ENCODE assay signal across 8 cellular contexts in genomic region chr6:43053545-43054205, GRCh38. TPM values are rescaled to one million over a fixed set of nuclear protein-coding genes. Genes with fewer than 3 reads are reported as not detected.
DNase-seq lines count a peak whose midpoint lies in the region; ATAC-seq, FAIRE-seq and TF ChIP-seq lines count a peak whose summit lies in the region.

Gene CUL7 (minus strand): TSS chr6:43053851. CDS start chr6:43052788, 1,063 bp downstream.

- FAIRE-seq in endometrium (lab: Jason Lieb, UNC): peak; percentile 72

- DNase-seq in Calu3: peak; percentile 98
- DNase-seq in HuH-7 (ENCODE audit: low spot score): peak; percentile 93
- peak; percentile 76 for DNase-seq in activated CD8-positive, alpha-beta memory T cell treated with anti-CD3 and anti-CD28 coated beads, Interleukin-2, amount 50 U/mL, for 24 hours (ENCODE audit: extremely low read depth)
- DNase-seq in mesothelial cell of epicardium (ENCODE audit: low spot score in 2 of 2, unreplicated experiment in 2 of 2): peak; percentile 73 to 86
- DNase-seq in stimulated activated CD8-positive, alpha-beta memory T cell treated with anti-CD3 and anti-CD28 coated beads, Interleukin-15, amount 100 ng/mL, for 4 hours (ENCODE audit: low read depth in 2 of 2): peak; percentile 71 to 76

- H3K27ac Mint-ChIP-seq in Calu3 (ENCODE audit: unreplicated experiment): peak within 1 kb of the TSS; percentile 88
- peak within 1 kb of the TSS; percentile 99 for H3K27ac Mint-ChIP-seq in mesothelial cell of epicardium

- peaks cover 34% of the 10 kb centered on the region for H3K4me1 ChIP-seq in OCI-LY1 (ENCODE audit: insufficient read depth, low read length, severe bottlenecking)

- intact Hi-C loops in Calu3 (cut with micrococcal nuclease; ENCODE audit: unreplicated experiment): no loop called here

- no TSS peak for BruUV-seq in Calu3 (replicated peaks; lab: Mats Ljungman, UMichigan)

- no peaks in the 10 kb centered on the region for H3K9me3 Mint-ChIP-seq in Calu3 (ENCODE audit: low read depth, unreplicated experiment)
- H3K9me3 Mint-ChIP-seq in mesothelial cell of epicardium: no peaks in the 10 kb centered on the region

- peak within 1 kb of the TSS; percentile 85 for H3K9ac ChIP-seq in OCI-LY1 (ENCODE audit: low read length)

- H3F3A ChIP-seq in OCI-LY1 (ENCODE audit: insufficient read depth, low read length): no peaks in the 10 kb centered on the region

- TF ChIP-seq CTCF in Calu3 (IDR thresholded peaks at IDR 0.05; ENCODE audit: unreplicated experiment) (no peak), OCI-LY1 (IDR thresholded peaks at IDR 0.05; ENCODE audit: low read length) (no peak), mesothelial cell of epicardium (IDR thresholded peaks at IDR 0.05; ENCODE audit: unreplicated experiment) (no peak)

- CTCF ChIA-PET in Calu3 (lab: Charles Lee): interaction anchor here (0.6 to 1.7 kb wide), 7 partner anchors 11 to 374 kb away, joined by 3 to 6 read pairs (median 4); partner anchors contain the start of genes ABCC10, KLHDC3, MEA1 and PPP2R5D

- H3K27me3 ChIP-seq in OCI-LY1 (ENCODE audit: insufficient read depth, low read length): no peaks in the 10 kb centered on the region

- H3K79me2 ChIP-seq in OCI-LY1 (ENCODE audit: insufficient read depth, low read length): peaks cover 8% of the 10 kb centered on the region

- H3K4me1 Mint-ChIP-seq in Calu3 (ENCODE audit: low read depth, unreplicated experiment) (peaks cover 21% of the 10 kb centered on the region), mesothelial cell of epicardium (peaks cover 44% of the 10 kb centered on the region)

- peak within 1 kb of the TSS; percentile 80 for H3K4me2 ChIP-seq in OCI-LY1 (ENCODE audit: low read length)

- H4K20me1 ChIP-seq in OCI-LY1 (ENCODE audit: insufficient read depth, low read length): no peaks in the 10 kb centered on the region

- H3K9me2 ChIP-seq in OCI-LY1 (ENCODE audit: low read depth, low read length): no peaks in the 10 kb centered on the region

- peaks cover 66% of the 10 kb centered on the region for H3K36me3 Mint-ChIP-seq in Calu3 (ENCODE audit: insufficient read depth, unreplicated experiment)
- peaks cover 32% of the 10 kb centered on the region for H3K36me3 Mint-ChIP-seq in mesothelial cell of epicardium

- H3K9me3 ChIP-seq in OCI-LY1 (ENCODE audit: low read length): no peaks in the 10 kb centered on the region

- peak within 1 kb of the TSS; percentile 78 for H3K4me3 ChIP-seq in OCI-LY1 (ENCODE audit: low read depth, low read length, poor library complexity, severe bottlenecking)

- H3K27ac ChIP-seq in OCI-LY1 (ENCODE audit: low read depth, low read length, poor library complexity, severe bottlenecking): peak within 1 kb of the TSS; percentile 66

- peak within 1 kb of the TSS; percentile 71; the same call in 1 of the 2 replicates for H2AFZ ChIP-seq in OCI-LY1 (ENCODE audit: low read length)

- H3K36me3 ChIP-seq in OCI-LY1 (ENCODE audit: insufficient read depth, low read length): peaks cover 16% of the 10 kb centered on the region

- peak; percentile 90 for ATAC-seq in GM21423 (IDR thresholded peaks at IDR 0.05; ENCODE audit: unreplicated experiment)

- no peaks in the 10 kb centered on the region for H3K27me3 Mint-ChIP-seq in Calu3 (ENCODE audit: unreplicated experiment)
- no peaks in the 10 kb centered on the region for H3K27me3 Mint-ChIP-seq in mesothelial cell of epicardium (ENCODE audit: low read depth)

- H3K4me3 Mint-ChIP-seq in Calu3 (ENCODE audit: low read depth, unreplicated experiment): peak within 1 kb of the TSS; percentile 97
- peak within 1 kb of the TSS; percentile 95 for H3K4me3 Mint-ChIP-seq in mesothelial cell of epicardium

RNA-seq across cellular contexts. Expression of gene CUL7, which starts in this region (rescaled TPM):
- total RNA-seq in Calu3 (2022) (25.5 and 25.9 TPM in 2 replicates), mesothelial cell of epicardium (88.0 to 90.9 TPM (median 90.6 TPM) in 3 replicates)

Comparison
In these comparisons a context has a peak if more than half of its experiments do, and no peak if none do; other contexts are left out.
1. Peak in every context shown above with its lines: DNase-seq, ATAC-seq, H3K4me3 ChIP-seq and H3K27ac ChIP-seq.